ENCODE assay signal across 27 cellular contexts in the genomic region with DNA sequence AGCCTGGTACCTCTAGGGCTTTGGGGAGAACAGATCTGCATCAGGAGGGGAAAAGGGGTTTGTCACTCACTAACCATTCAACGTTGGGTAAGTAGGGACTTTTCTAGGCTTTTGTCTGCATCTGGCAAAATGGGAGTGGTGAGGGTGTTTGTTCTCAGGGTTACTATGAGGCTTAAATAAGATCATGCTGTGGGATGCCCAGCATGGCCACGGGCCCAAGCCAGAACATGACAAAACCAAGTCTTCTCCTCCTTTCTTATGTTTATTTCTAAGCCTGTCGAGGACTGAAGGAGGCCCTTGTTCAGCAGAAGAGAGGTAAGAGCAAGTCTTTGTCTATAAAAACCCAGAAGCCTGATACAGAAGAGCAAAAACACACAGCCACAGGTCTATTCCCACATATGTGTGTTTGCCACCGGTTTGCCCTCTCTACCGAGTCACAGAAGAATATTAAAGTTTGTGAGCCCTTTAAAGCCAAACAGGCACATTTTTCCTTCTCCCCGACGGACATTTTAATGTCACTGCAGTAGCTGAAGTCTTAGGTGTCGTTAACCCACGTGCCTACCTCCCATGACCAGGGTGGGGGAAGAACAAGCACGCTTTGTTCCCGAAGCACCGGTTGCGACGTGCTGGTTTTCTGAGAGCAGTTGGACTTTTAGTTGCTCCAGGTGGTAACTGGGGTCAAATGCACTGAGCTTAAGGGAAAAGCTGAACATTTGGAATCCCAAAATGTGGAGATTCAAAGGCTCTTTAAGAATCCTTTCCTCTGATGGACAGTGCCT.
DNase-seq lines count a peak whose midpoint lies in the region; ATAC-seq, FAIRE-seq and TF ChIP-seq lines count a peak whose summit lies in the region.
"Had no signal": no experiment of that assay in that cellular context is flagged by ENCODE, and none has a peak within 500 bp of the region (broad histone marks: within the 10 kb centered on the region; RNA-seq: fewer than 3 reads in every experiment).

No MANE protein-coding gene starts in this region.

- peak overlapping the region; percentile 65 to 66 for H3K4me2 ChIP-seq in H1 (ENCODE audit: insufficient read depth in 1 of 2, low read depth in 2 of 2, low read length in 2 of 2)

- peak overlapping the region; percentile 97 for H2BK120ac ChIP-seq in H1 (replicated peaks; ENCODE audit: low read depth, low read length)

- FAIRE-seq in H1 (lab: Jason Lieb, UNC): peak; percentile 80
- FAIRE-seq: GM12891, kidney had no signal

- peak overlapping the region; percentile 52 for H4K5ac ChIP-seq in H1 (ENCODE audit: insufficient read length, low read depth, low read length)

- peaks cover 30 to 63% (median 57%) of the 10 kb centered on the region in 4 experiments for H3K4me1 ChIP-seq in H1 (replicated peaks in 1 of 4; ENCODE audit: control insufficient read depth in 3 of 4, insufficient read depth in 4 of 4, low read length in 3 of 4)
- H3K4me1 ChIP-seq in psoas muscle: peaks cover 19% of the 10 kb centered on the region
- peaks cover 11 to 78% (median 19%) of the 10 kb centered on the region in 3 donors for H3K4me1 ChIP-seq in esophagus squamous epithelium

- no peak overlapping the region for H4K8ac ChIP-seq in H1 (ENCODE audit: extremely low read depth, insufficient read depth, low read length)

- no peaks in the 10 kb centered on the region for H3K79me1 ChIP-seq in H1 (ENCODE audit: low read depth, low read length)

- H3K27ac ChIP-seq in H1 (ENCODE audit: low read depth, low read length) (peak overlapping the region; percentile 76), psoas muscle (no peak overlapping the region), esophagus squamous epithelium (peak overlapping the region in 2 of 4 donors; percentile 33 to 51)
- H3K27ac ChIP-seq: dorsolateral prefrontal cortex, tibial artery had no signal

- no peak for TF ChIP-seq CTCF in H1 (IDR thresholded peaks at IDR 0.05; ENCODE audit: control extremely low read depth in 1 of 3, insufficient read depth in 1 of 3, low read depth in 1 of 3, low read length in 3 of 3)
- TF ChIP-seq CTCF in psoas muscle (IDR thresholded peaks at IDR 0.05): no peak
- TF ChIP-seq CTCF in esophagus squamous epithelium (IDR thresholded peaks at IDR 0.05): no peak

- DNase-seq in ELF-1 (ENCODE audit: low read depth, low spot score) (peak; percentile 64), NCI-H526 (lab: John Stamatoyannopoulos, UW) (peak; percentile 67 to 79), H1 (ENCODE audit: low read depth in 1 of 2, low spot score in 2 of 2) (peak in 1 of 2 experiments; percentile 54), iPS-NIHi7 (ENCODE audit: extremely low spot score) (peak; percentile 26), psoas muscle (no peak), AG20443 (ENCODE audit: low spot score) (no peak), NCI-H2171 (lab: John Stamatoyannopoulos, UW) (no peak), esophagus squamous epithelium (lab: John Stamatoyannopoulos, UW) (no peak)
- DNase-seq: ACHN; activated CD4-positive, alpha-beta memory T cell treated with anti-CD3 and anti-CD28 coated beads for 36 hours; activated CD4-positive, alpha-beta T cell treated with anti-CD3 and anti-CD28 coated beads for 1 hour; activated naive CD4-positive, alpha-beta T cell treated with Interleukin-2 at 50 U/mL for 16 hours; BE2C; cerebellar nuclear complex; DMS 273 treated with DMSO at 0.1 percent for 48 hours; dorsolateral prefrontal cortex; hippocampal formation; KBM-7; kidney; naive thymus-derived CD8-positive, alpha-beta T cell; NCI-H1092 treated with DMSO at 0.1 percent for 48 hours; NCI-H187 treated with DMSO at 0.1 percent for 48 hours; NCI-H524 treated with DMSO at 0.1 percent for 48 hours; stimulated activated CD4-positive, alpha-beta T cell treated with anti-CD3 and anti-CD28 coated beads, Interleukin-4, amount 100 ng/mL, for 24 hours; tibial artery had no signal

- ATAC-seq in psoas muscle: no peak
- ATAC-seq: naive thymus-derived CD8-positive, alpha-beta T cell; Right ventricle myocardium inferior had no signal

- H3K18ac ChIP-seq in H1 (ENCODE audit: extremely low read depth, low read length): peak overlapping the region; percentile 98

- H2AFZ ChIP-seq in H1 (ENCODE audit: low read length): no peak overlapping the region

- peak overlapping the region; percentile 89; the same call in 1 of the 2 replicates for H2BK20ac ChIP-seq in H1 (ENCODE audit: low read length)

- H2AK5ac ChIP-seq in H1 (ENCODE audit: low read depth, low read length): 0 out of 2 replicates have a peak overlapping the region, but pooled peaks have one; percentile 17

- POLR2A ChIA-PET in H1 (lab: Charles Lee; ENCODE audit: partially characterized antibody): interaction anchor here (0.9 to 4.9 kb wide), 7 partner anchors 9 to 74 kb away, joined by 3 to 39 read pairs (median 4); partner anchors contain the start of gene GLCE

- H3K56ac ChIP-seq in H1 (replicated peaks; ENCODE audit: insufficient read length, low read depth, low read length): no peak overlapping the region

- H3K23ac ChIP-seq in H1 (ENCODE audit: insufficient read length): no peak overlapping the region

- H3K36me3 ChIP-seq in H1 (ENCODE audit: control insufficient read depth in 2 of 4, insufficient read depth in 4 of 4, low read length in 3 of 4) (no peaks in the 10 kb centered on the region), psoas muscle (ENCODE audit: insufficient read depth in 1 of 2, low read depth in 1 of 2) (no peaks in the 10 kb centered on the region), esophagus squamous epithelium (no peaks in the 10 kb centered on the region)
- H3K36me3 ChIP-seq: BE2C, tibial artery had no signal

- H3K4me3 ChIP-seq in H1 (ENCODE audit: extremely low read depth in 1 of 4, insufficient read depth in 2 of 4, low read depth in 3 of 4, low read length in 4 of 4) (peak overlapping the region in 2 of 4 experiments; percentile 16 to 42; a peak in 4 of 8 replicates), psoas muscle (no peak overlapping the region), esophagus squamous epithelium (no peak overlapping the region)
- H3K4me3 ChIP-seq: dorsolateral prefrontal cortex, tibial artery had no signal

- CTCF ChIA-PET in H1 (lab: Charles Lee; ENCODE audit: partially characterized antibody): interaction anchor here (0.7 to 3.2 kb wide), 6 partner anchors 11 to 1155 kb away, joined by 3 to 9 read pairs (median 3); no protein-coding TSS in a partner anchor

- no peak; a peak in 1 of 4 replicates for TF ChIP-seq RAD21 in H1 (IDR thresholded peaks at IDR 0.05 in 1 of 2, conservative IDR thresholded peaks at IDR 0.05 in 1 of 2; ENCODE audit: low read depth in 2 of 2, low read length in 2 of 2)

- intact Hi-C loops in psoas muscle (cut with DNase I) (no loop called here), esophagus squamous epithelium (cut with DNase I) (no loop called here)

- 9% methylated on average over 14 of the region's 14 CpGs; no CpG with 5 or more reads in 1 of the 2 experiments for WGBS in H1 (ENCODE audit: extremely low coverage in 1 of 2, insufficient coverage in 1 of 2, insufficient read length in 1 of 2, insufficient replicate concordance in 2 of 2, low coverage in 1 of 2, low lambda C conversion rate in 2 of 2, missing lambda C conversion rate in 1 of 2), 2 experiments
- WGBS in psoas muscle, 3 donors: 71 to 81% (median 75%) methylated on average over 14 of the region's 14 CpGs
- 54 to 64% methylated on average over 14 of the region's 14 CpGs for WGBS in esophagus squamous epithelium, 2 donors

- peak overlapping the region in 2 of 4 experiments; percentile 39 to 43; a peak in 4 of 7 replicates for H3K9ac ChIP-seq in H1 (replicated peaks in 1 of 4; ENCODE audit: extremely low read depth in 1 of 4, low read depth in 3 of 4, low read length in 3 of 4)

- 0 out of 2 replicates have a peak overlapping the region, but pooled peaks have one; percentile 22 for H2BK15ac ChIP-seq in H1 (ENCODE audit: low read length)

- no peak overlapping the region for H3K14ac ChIP-seq in H1 (ENCODE audit: insufficient read length)

- peaks cover 0 to 6% (median 2%) of the 10 kb centered on the region in 4 experiments; a peak in 2 of 7 replicates for H3K27me3 ChIP-seq in H1 (replicated peaks in 1 of 4; ENCODE audit: control insufficient read depth in 3 of 4, extremely low read depth in 1 of 4, insufficient read depth in 3 of 4, low read length in 3 of 4)
- no peaks in the 10 kb centered on the region for H3K27me3 ChIP-seq in psoas muscle (ENCODE audit: insufficient read depth in 3 of 3, low read length in 2 of 3)
- no peaks in the 10 kb centered on the region for H3K27me3 ChIP-seq in esophagus squamous epithelium
- H3K27me3 ChIP-seq: BE2C, dorsolateral prefrontal cortex had no signal

- H3K79me2 ChIP-seq in H1 (ENCODE audit: control insufficient read depth in 1 of 2, insufficient read depth in 2 of 2, low read length in 2 of 2): no peaks in the 10 kb centered on the region

- H2BK5ac ChIP-seq in H1 (ENCODE audit: low read depth, low read length): peak overlapping the region; percentile 90; the same call in 1 of the 2 replicates

- H3K9me3 ChIP-seq in H1 (ENCODE audit: insufficient read depth in 2 of 2, low read depth in 1 of 2, low read length in 1 of 2): no peaks in the 10 kb centered on the region
- no peaks in the 10 kb centered on the region for H3K9me3 ChIP-seq in psoas muscle
- no peaks in the 10 kb centered on the region for H3K9me3 ChIP-seq in esophagus squamous epithelium
- H3K9me3 ChIP-seq: BE2C, tibial artery had no signal

- peak overlapping the region; percentile 46 for H4K91ac ChIP-seq in H1 (replicated peaks; ENCODE audit: insufficient read length, low read length)

- TF ChIP-seq EP300 in H1 (IDR thresholded peaks at IDR 0.05; ENCODE audit: borderline replicate concordance in 1 of 2, low read depth in 2 of 2, low read length in 2 of 2): peak in 1 of 2 experiments; percentile 89; a peak in 1 of 3 replicates

- no peaks in the 10 kb centered on the region for H4K20me1 ChIP-seq in H1 (replicated peaks in 1 of 2; ENCODE audit: control insufficient read depth in 1 of 2, insufficient read depth in 2 of 2, low read length in 2 of 2)

- H2BK12ac ChIP-seq in H1 (ENCODE audit: low read depth, low read length): peak overlapping the region; percentile 93; the same call in 1 of the 2 replicates

- H3K23me2 ChIP-seq in H1 (ENCODE audit: low read depth, low read length): peaks cover 12% of the 10 kb centered on the region; the same call in 1 of the 2 replicates

- H3K4ac ChIP-seq in H1 (replicated peaks; ENCODE audit: insufficient read length, low read depth, low read length): peak overlapping the region; percentile 54

- TF ChIP-seq POLR2A in H1 (IDR thresholded peaks at IDR 0.05; ENCODE audit: control extremely low read depth in 1 of 2, low read depth in 2 of 2, low read length in 2 of 2) (peak; percentile 12 to 31; a peak in 2 of 3 replicates), esophagus squamous epithelium (IDR thresholded peaks at IDR 0.05) (no peak)

TF ChIP-seq in H1, 55 proteins besides CTCF, POLR2A, EP300 and RAD21 (continues in another document):
- TF ChIP-seq CTBP2 (IDR thresholded peaks at IDR 0.05; ENCODE audit: borderline replicate concordance, insufficient read depth, insufficient read length, low read length) (no peak), RNF2 (IDR thresholded peaks at IDR 0.05; ENCODE audit: borderline replicate concordance, low read depth, low read length, missing control alignments, poor library complexity, severe bottlenecking) (no peak), GTF2F1 (IDR thresholded peaks at IDR 0.05; ENCODE audit: borderline replicate concordance, low read depth, low read length) (no peak), SAP30 (IDR thresholded peaks at IDR 0.05; ENCODE audit: insufficient read depth, insufficient replicate concordance, low read length) (peak; percentile 72)

Comparison
In these comparisons a context has a peak if more than half of its experiments do, and no peak if none do; other contexts are left out.
1. DNase-seq: peak in ELF-1 (single experiment), NCI-H526 (2 of 2) and iPS-NIHi7 (single experiment); none in psoas muscle (0 of 2), AG20443 (single experiment), NCI-H2171 (single experiment) and esophagus squamous epithelium (single experiment).
2. POLR2A ChIP-seq: peak in H1 (2 of 2); none in esophagus squamous epithelium (0 of 4).